In the genomic region with DNA sequence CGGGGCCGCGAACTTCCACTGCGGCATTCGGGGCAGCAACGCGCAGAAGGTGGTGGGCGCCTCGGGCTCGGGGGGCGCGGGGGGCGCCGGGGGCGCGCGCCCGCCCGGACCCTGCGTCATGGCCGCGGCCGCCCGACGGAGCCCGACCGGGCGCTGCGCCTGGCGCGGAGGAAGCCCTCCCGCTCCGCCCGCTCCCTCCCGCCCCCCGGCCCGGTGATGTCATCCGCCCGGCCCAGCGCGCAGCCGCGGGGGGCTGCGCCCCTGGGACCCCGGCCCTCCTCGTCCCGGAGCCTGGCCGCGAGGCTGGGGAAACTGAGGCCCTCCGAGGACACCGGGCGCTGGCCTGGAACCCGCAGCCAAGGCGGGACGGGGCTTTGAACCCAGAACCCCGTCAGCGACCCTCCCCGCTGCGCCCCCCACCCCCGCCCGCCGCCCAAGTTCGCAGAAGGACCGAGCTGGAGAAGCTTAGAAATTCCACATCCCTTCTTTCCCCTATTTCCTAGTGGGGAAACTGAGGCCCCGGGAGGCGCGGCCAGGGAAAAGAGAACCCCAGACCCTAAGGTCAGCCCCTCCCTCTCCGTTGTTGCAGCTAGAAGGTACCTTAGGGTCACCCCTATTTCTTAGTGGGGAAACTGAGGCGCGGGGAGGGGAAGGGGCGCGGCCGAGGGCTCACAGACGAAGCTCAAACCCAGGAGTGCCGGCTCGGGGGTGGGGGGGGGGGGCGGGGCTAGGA, we compare ENCODE assay signal across 8 cellular contexts. TPM values are rescaled to one million over a fixed set of nuclear protein-coding genes. Genes with fewer than 3 reads are reported as not detected.
A peak's percentile ranks its signal among the peaks of the same experiment; 100 is the strongest.
DNase-seq lines count a peak whose midpoint lies in the region; ATAC-seq and TF ChIP-seq lines count a peak whose summit lies in the region.

A gene with protein sequence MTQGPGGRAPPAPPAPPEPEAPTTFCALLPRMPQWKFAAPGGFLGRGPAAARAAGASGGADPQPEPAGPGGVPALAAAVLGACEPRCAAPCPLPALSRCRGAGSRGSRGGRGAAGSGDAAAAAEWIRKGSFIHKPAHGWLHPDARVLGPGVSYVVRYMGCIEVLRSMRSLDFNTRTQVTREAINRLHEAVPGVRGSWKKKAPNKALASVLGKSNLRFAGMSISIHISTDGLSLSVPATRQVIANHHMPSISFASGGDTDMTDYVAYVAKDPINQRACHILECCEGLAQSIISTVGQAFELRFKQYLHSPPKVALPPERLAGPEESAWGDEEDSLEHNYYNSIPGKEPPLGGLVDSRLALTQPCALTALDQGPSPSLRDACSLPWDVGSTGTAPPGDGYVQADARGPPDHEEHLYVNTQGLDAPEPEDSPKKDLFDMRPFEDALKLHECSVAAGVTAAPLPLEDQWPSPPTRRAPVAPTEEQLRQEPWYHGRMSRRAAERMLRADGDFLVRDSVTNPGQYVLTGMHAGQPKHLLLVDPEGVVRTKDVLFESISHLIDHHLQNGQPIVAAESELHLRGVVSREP (minus strand): TSS at position 157 of the 733 bp plus-strand sequence. CDS start 37 bp downstream, at position 120.

- no peaks in the 10 kb centered on the region for H3K36me3 ChIP-seq in esophagus squamous epithelium
- H3K36me3 ChIP-seq in Karpas-422 (ENCODE audit: insufficient read depth, low read length), result no peaks in the 10 kb centered on the region

- TF ChIP-seq POLR2A in esophagus squamous epithelium (IDR thresholded peaks at IDR 0.05), result no peak

- no peak within 1 kb of the TSS for H3K9ac ChIP-seq in Karpas-422 (ENCODE audit: low read length)

- no peaks in the 10 kb centered on the region for H4K20me1 ChIP-seq in Karpas-422 (ENCODE audit: insufficient read depth, low read depth, low read length)

- WGBS in esophagus squamous epithelium, 2 donors, result no CpG with 5 or more reads among the region's 77 CpGs

- no peak within 1 kb of the TSS for H2AFZ ChIP-seq in Karpas-422 (ENCODE audit: low read length)

- H3K9me2 ChIP-seq in Karpas-422 (replicated peaks; ENCODE audit: insufficient read depth, low read length), result no peaks in the 10 kb centered on the region

- POLR2A ChIA-PET in CD4-positive, alpha-beta T cell (lab: Charles Lee), result no interaction called here

- H3K27ac ChIP-seq in CD4-positive, alpha-beta T cell (ENCODE audit: low read depth, low read length), result no peak within 1 kb of the TSS
- peak within 1 kb of the TSS; percentile 69 to 88 (median 74) for H3K27ac ChIP-seq in esophagus squamous epithelium
- H3K27ac ChIP-seq in Karpas-422 (ENCODE audit: low read length), result no peak within 1 kb of the TSS

- H3K9me3 ChIP-seq in CD4-positive, alpha-beta T cell (ENCODE audit: control insufficient read depth, low read length), result no peaks in the 10 kb centered on the region
- H3K9me3 ChIP-seq in esophagus squamous epithelium (no peaks in the 10 kb centered on the region), Karpas-422 (ENCODE audit: low read length) (no peaks in the 10 kb centered on the region)

- H3K9me3 Mint-ChIP-seq in CD4-positive, alpha-beta T cell, result no peaks in the 10 kb centered on the region
- H3K9me3 Mint-ChIP-seq in nephron progenitor cell (peaks cover 8% of the 10 kb centered on the region), CD14-positive monocyte (peaks cover 10 to 24% (median 17%) of the 10 kb centered on the region in 7 donors)

- no peak within 1 kb of the TSS for H3K27ac Mint-ChIP-seq in CD4-positive, alpha-beta T cell
- H3K27ac Mint-ChIP-seq in nephron progenitor cell (no peak within 1 kb of the TSS), CD14-positive monocyte (no peak within 1 kb of the TSS)

- peak within 1 kb of the TSS; percentile 84 for H3K4me3 Mint-ChIP-seq in CD4-positive, alpha-beta T cell
- H3K4me3 Mint-ChIP-seq in nephron progenitor cell (peak within 1 kb of the TSS; percentile 87), CD14-positive monocyte (peak within 1 kb of the TSS in 1 of 2 donors; percentile 82)

- H3K4me1 Mint-ChIP-seq in CD4-positive, alpha-beta T cell (ENCODE audit: low read depth), result peaks cover 10% of the 10 kb centered on the region
- H3K4me1 Mint-ChIP-seq in nephron progenitor cell, result peaks cover 9% of the 10 kb centered on the region
- peaks cover 2% of the 10 kb centered on the region for H3K4me1 Mint-ChIP-seq in CD14-positive monocyte

- CTCF ChIA-PET in CD4-positive, alpha-beta T cell (lab: Charles Lee), result no interaction called here

- peaks cover 28% of the 10 kb centered on the region for H3K27me3 ChIP-seq in CD4-positive, alpha-beta T cell (ENCODE audit: control insufficient read depth, insufficient read depth, low read length)
- peaks cover 0 to 46% (median 0%) of the 10 kb centered on the region in 4 donors for H3K27me3 ChIP-seq in esophagus squamous epithelium
- H3K27me3 ChIP-seq in Karpas-422 (ENCODE audit: low read length), result no peaks in the 10 kb centered on the region

- intact Hi-C loops in CD4-positive, alpha-beta T cell (cut with DNase I, micrococcal nuclease), result no loop called here
- intact Hi-C loops in esophagus squamous epithelium (cut with DNase I) (no loop called here), CD14-positive monocyte (cut with micrococcal nuclease) (no loop called here)

- H3K4me3 ChIP-seq in esophagus squamous epithelium (peak within 1 kb of the TSS; percentile 62 to 87 (median 66)), Karpas-422 (ENCODE audit: low read length) (no peak within 1 kb of the TSS)

- no peak for DNase-seq in CD4-positive, alpha-beta T cell
- DNase-seq in esophagus squamous epithelium (lab: John Stamatoyannopoulos, UW) (no peak), nephron progenitor cell (peak; percentile 67), CD14-positive monocyte (ENCODE audit: low spot score) (no peak), Karpas-422 (no peak)
- no peak for DNase-seq in activated CD4-positive, alpha-beta T cell treated with anti-CD3 and anti-CD28 coated beads, Interleukin-2, amount 50 U/mL, for 48 hours

- no peak within 1 kb of the TSS for H3K4me2 ChIP-seq in Karpas-422 (ENCODE audit: low read depth, low read length, poor library complexity, severe bottlenecking)

- TF ChIP-seq CTCF in CD4-positive, alpha-beta T cell (IDR thresholded peaks at IDR 0.05), result no peak
- TF ChIP-seq CTCF in esophagus squamous epithelium (IDR thresholded peaks at IDR 0.05), result no peak
- no peak for TF ChIP-seq CTCF in nephron progenitor cell (IDR thresholded peaks at IDR 0.05)
- no peak for TF ChIP-seq CTCF in CD14-positive monocyte (IDR thresholded peaks at IDR 0.05)

- H3K36me3 Mint-ChIP-seq in CD4-positive, alpha-beta T cell (ENCODE audit: low read depth), result no peaks in the 10 kb centered on the region
- H3K36me3 Mint-ChIP-seq in nephron progenitor cell (ENCODE audit: low read depth) (peaks cover 12% of the 10 kb centered on the region), CD14-positive monocyte (no peaks in the 10 kb centered on the region)

- no peaks in the 10 kb centered on the region for H3K79me2 ChIP-seq in Karpas-422 (ENCODE audit: low read length)

- H3K4me1 ChIP-seq in esophagus squamous epithelium (peaks cover 10 to 28% (median 15%) of the 10 kb centered on the region in 3 donors), Karpas-422 (ENCODE audit: low read length) (no peaks in the 10 kb centered on the region)

- ATAC-seq in CD4-positive, alpha-beta T cell (ENCODE audit: poor library complexity), result no peak
- ATAC-seq in HG02642 (IDR thresholded peaks at IDR 0.05; ENCODE audit: poor library complexity, unreplicated experiment), result no peak

- peaks cover 27% of the 10 kb centered on the region for H3K27me3 Mint-ChIP-seq in CD4-positive, alpha-beta T cell
- H3K27me3 Mint-ChIP-seq in nephron progenitor cell (ENCODE audit: low read depth, poor library complexity), result peaks cover 17% of the 10 kb centered on the region
- H3K27me3 Mint-ChIP-seq in CD14-positive monocyte (ENCODE audit: low read depth in 3 of 3), result peaks cover 32 to 56% (median 33%) of the 10 kb centered on the region in 3 donors

TF ChIP-seq in PFSK-1, 5 proteins besides CTCF, POLR2A, EP300 and RAD21:
- TF ChIP-seq POLR2AphosphoS5 (IDR thresholded peaks at IDR 0.05; ENCODE audit: low read depth, low read length), result no peak
- no peak for TF ChIP-seq TAF1 (IDR thresholded peaks at IDR 0.05; ENCODE audit: borderline replicate concordance, insufficient read depth, low read length)
- TF ChIP-seq, protein P1, sequence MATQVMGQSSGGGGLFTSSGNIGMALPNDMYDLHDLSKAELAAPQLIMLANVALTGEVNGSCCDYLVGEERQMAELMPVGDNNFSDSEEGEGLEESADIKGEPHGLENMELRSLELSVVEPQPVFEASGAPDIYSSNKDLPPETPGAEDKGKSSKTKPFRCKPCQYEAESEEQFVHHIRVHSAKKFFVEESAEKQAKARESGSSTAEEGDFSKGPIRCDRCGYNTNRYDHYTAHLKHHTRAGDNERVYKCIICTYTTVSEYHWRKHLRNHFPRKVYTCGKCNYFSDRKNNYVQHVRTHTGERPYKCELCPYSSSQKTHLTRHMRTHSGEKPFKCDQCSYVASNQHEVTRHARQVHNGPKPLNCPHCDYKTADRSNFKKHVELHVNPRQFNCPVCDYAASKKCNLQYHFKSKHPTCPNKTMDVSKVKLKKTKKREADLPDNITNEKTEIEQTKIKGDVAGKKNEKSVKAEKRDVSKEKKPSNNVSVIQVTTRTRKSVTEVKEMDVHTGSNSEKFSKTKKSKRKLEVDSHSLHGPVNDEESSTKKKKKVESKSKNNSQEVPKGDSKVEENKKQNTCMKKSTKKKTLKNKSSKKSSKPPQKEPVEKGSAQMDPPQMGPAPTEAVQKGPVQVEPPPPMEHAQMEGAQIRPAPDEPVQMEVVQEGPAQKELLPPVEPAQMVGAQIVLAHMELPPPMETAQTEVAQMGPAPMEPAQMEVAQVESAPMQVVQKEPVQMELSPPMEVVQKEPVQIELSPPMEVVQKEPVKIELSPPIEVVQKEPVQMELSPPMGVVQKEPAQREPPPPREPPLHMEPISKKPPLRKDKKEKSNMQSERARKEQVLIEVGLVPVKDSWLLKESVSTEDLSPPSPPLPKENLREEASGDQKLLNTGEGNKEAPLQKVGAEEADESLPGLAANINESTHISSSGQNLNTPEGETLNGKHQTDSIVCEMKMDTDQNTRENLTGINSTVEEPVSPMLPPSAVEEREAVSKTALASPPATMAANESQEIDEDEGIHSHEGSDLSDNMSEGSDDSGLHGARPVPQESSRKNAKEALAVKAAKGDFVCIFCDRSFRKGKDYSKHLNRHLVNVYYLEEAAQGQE (IDR thresholded peaks at IDR 0.05; ENCODE audit: insufficient read depth in 1 of 2, low read depth in 2 of 2, low read length in 2 of 2), result no peak
- peak; percentile 1 for TF ChIP-seq FOXP2 (optimal IDR thresholded peaks at IDR 0.05; ENCODE audit: borderline replicate concordance, extremely low read depth, extremely low read length, insufficient read depth)

RNA-seq across cellular contexts. Expression of the gene that starts here (rescaled TPM):
- total RNA-seq in CD4-positive, alpha-beta T cell, result under 1 TPM; 0.36 to 0.42 TPM
- polyA plus RNA-seq in PFSK-1 (2012; ENCODE audit: insufficient read length, low read depth), result 59.4 TPM
- total RNA-seq in esophagus squamous epithelium, result 10 to 100 TPM in 1 of 4 donors, 1 to 10 TPM in 3; 1.1 to 10.2 (median 4.7) TPM
- not detected for polyA plus RNA-seq in CD14-positive monocyte
- total RNA-seq in Karpas-422 (2014; rRNA removed; shearing (Covaris generic); ENCODE audit: low replicate concordance), result not detected in 2 replicates

Comparison
In these comparisons a context has a peak if more than half of its experiments do, and no peak if none do; other contexts are left out.
1. H3K27ac ChIP-seq: peak in esophagus squamous epithelium (4 of 4); none in CD4-positive, alpha-beta T cell (single experiment) and Karpas-422 (single experiment).